ENCODE assay signal across 12 cellular contexts in genomic region chr6:30749554-30750378, GRCh38. TPM values are rescaled to one million over a fixed set of nuclear protein-coding genes. Genes with fewer than 3 reads are reported as not detected.
DNase-seq lines count a peak whose midpoint lies in the region; ATAC-seq and TF ChIP-seq lines count a peak whose summit lies in the region.
"Had no signal": no experiment of that assay in that cellular context is flagged by ENCODE, and none has a peak within 500 bp of the region (broad histone marks: within the 10 kb centered on the region; RNA-seq: fewer than 3 reads in every experiment).

No MANE protein-coding gene starts in this region.

- H3K27ac ChIP-seq in colonic mucosa (peak overlapping the region; percentile 78), mucosa of rectum (ENCODE audit: low read depth in 2 of 2, low read length in 2 of 2) (peak overlapping the region; percentile 76 to 91), dorsolateral prefrontal cortex (no peak overlapping the region)

- no peaks in the 10 kb centered on the region for H3K36me3 ChIP-seq in colonic mucosa
- no peaks in the 10 kb centered on the region for H3K36me3 ChIP-seq in mucosa of rectum (ENCODE audit: control insufficient read depth in 2 of 2, insufficient read depth in 2 of 2, low read length in 2 of 2)

- no peaks in the 10 kb centered on the region for H3K9me3 ChIP-seq in colonic mucosa
- no peaks in the 10 kb centered on the region for H3K9me3 ChIP-seq in mucosa of rectum (ENCODE audit: control insufficient read depth in 2 of 2, low read length in 2 of 2)

- H3K4me1 Mint-ChIP-seq in activated naive CD8-positive, alpha-beta T cell (ENCODE audit: low read depth) = peaks cover 41% of the 10 kb centered on the region
- peaks cover 72% of the 10 kb centered on the region for H3K4me1 Mint-ChIP-seq in activated naive CD8-positive, alpha-beta T cell treated with anti-CD3 and anti-CD28 coated beads, Interleukin-2, amount 50 U/mL, for 24 hours

- no peaks in the 10 kb centered on the region for H3K27me3 Mint-ChIP-seq in activated naive CD8-positive, alpha-beta T cell
- no peaks in the 10 kb centered on the region for H3K27me3 Mint-ChIP-seq in activated naive CD8-positive, alpha-beta T cell treated with anti-CD3 and anti-CD28 coated beads, Interleukin-2, amount 50 U/mL, for 24 hours

- DNase-seq in activated naive CD8-positive, alpha-beta T cell treated with anti-CD3 and anti-CD28 coated beads, Interleukin-2, amount 50 U/mL, for 24 hours = no peak
- DNase-seq in colonic mucosa (peak; percentile 85), ureter (ENCODE audit: low spot score) (peak; percentile 75), occipital lobe (lab: John Stamatoyannopoulos, UW) (no peak), erythroblast (lab: John Stamatoyannopoulos, UW) (no peak), dorsolateral prefrontal cortex (no peak)
- DNase-seq: central memory CD4-positive, alpha-beta T cell; NCI-H1092; stimulated activated naive B cell treated with anti-CD40 and anti-IgM and Interleukin-4, amounts not matched to agents 10 μg/mL and 1 μg/mL and 100 μg/mL, for 72 hours had no signal

- intact Hi-C loops in colonic mucosa (cut with DNase I) = no loop called here
- intact Hi-C loops in dorsolateral prefrontal cortex (cut with DNase I) = no loop called here

- no peaks in the 10 kb centered on the region for H3K9me3 Mint-ChIP-seq in activated naive CD8-positive, alpha-beta T cell (ENCODE audit: low read depth)
- H3K9me3 Mint-ChIP-seq in activated naive CD8-positive, alpha-beta T cell treated with anti-CD3 and anti-CD28 coated beads, Interleukin-2, amount 50 U/mL, for 24 hours = no peaks in the 10 kb centered on the region
- H3K9me3 Mint-ChIP-seq: stimulated activated naive B cell treated with anti-CD40 and anti-IgM and Interleukin-4, amounts not matched to agents 10 μg/mL and 1 μg/mL and 100 μg/mL, for 72 hours; T-helper 2 cell treated with Interferon-gamma antibody and Interleukin-4, amounts not matched to agents 5 μg/mL and 100 μg/mL, for 36 hours had no signal

- TF ChIP-seq CTCF in colonic mucosa (IDR thresholded peaks at IDR 0.05) = no peak
- no peak for TF ChIP-seq CTCF in dorsolateral prefrontal cortex (IDR thresholded peaks at IDR 0.05 in 54 of 56, conservative IDR thresholded peaks at IDR 0.05 in 2 of 56; ENCODE audit: low read depth in 1 of 56, partially characterized antibody in 56 of 56)

- TF ChIP-seq POLR2A in erythroblast (IDR thresholded peaks at IDR 0.05; ENCODE audit: low read length) = no peak

- H3K27ac Mint-ChIP-seq in activated naive CD8-positive, alpha-beta T cell = peak overlapping the region; percentile 36
- H3K27ac Mint-ChIP-seq in activated naive CD8-positive, alpha-beta T cell treated with anti-CD3 and anti-CD28 coated beads, Interleukin-2, amount 50 U/mL, for 24 hours = no peak overlapping the region
- H3K27ac Mint-ChIP-seq: stimulated activated naive B cell treated with anti-CD40 and anti-IgM and Interleukin-4, amounts not matched to agents 10 μg/mL and 1 μg/mL and 100 μg/mL, for 72 hours; T-helper 2 cell treated with Interferon-gamma antibody and Interleukin-4, amounts not matched to agents 5 μg/mL and 100 μg/mL, for 36 hours had no signal

- H3K4me3 Mint-ChIP-seq in activated naive CD8-positive, alpha-beta T cell = no peak overlapping the region
- H3K4me3 Mint-ChIP-seq in activated naive CD8-positive, alpha-beta T cell treated with anti-CD3 and anti-CD28 coated beads, Interleukin-2, amount 50 U/mL, for 24 hours = no peak overlapping the region
- H3K4me3 Mint-ChIP-seq: stimulated activated naive B cell treated with anti-CD40 and anti-IgM and Interleukin-4, amounts not matched to agents 10 μg/mL and 1 μg/mL and 100 μg/mL, for 72 hours; T-helper 2 cell treated with Interferon-gamma antibody and Interleukin-4, amounts not matched to agents 5 μg/mL and 100 μg/mL, for 36 hours had no signal

- no peak overlapping the region for H3K4me3 ChIP-seq in colonic mucosa
- peak overlapping the region in 1 of 2 donors; percentile 26 for H3K4me3 ChIP-seq in mucosa of rectum (ENCODE audit: low read length in 2 of 2)
- H3K4me3 ChIP-seq in dorsolateral prefrontal cortex = no peak overlapping the region

- H3K4me1 ChIP-seq in colonic mucosa = peaks cover 12% of the 10 kb centered on the region
- peaks cover 34 to 50% of the 10 kb centered on the region in 2 donors for H3K4me1 ChIP-seq in mucosa of rectum (ENCODE audit: control insufficient read depth in 2 of 2, insufficient read depth in 2 of 2, low read length in 2 of 2)

- H3K36me3 Mint-ChIP-seq in activated naive CD8-positive, alpha-beta T cell = no peaks in the 10 kb centered on the region
- no peaks in the 10 kb centered on the region for H3K36me3 Mint-ChIP-seq in activated naive CD8-positive, alpha-beta T cell treated with anti-CD3 and anti-CD28 coated beads, Interleukin-2, amount 50 U/mL, for 24 hours (ENCODE audit: low read depth)
- H3K36me3 Mint-ChIP-seq: stimulated activated naive B cell treated with anti-CD40 and anti-IgM and Interleukin-4, amounts not matched to agents 10 μg/mL and 1 μg/mL and 100 μg/mL, for 72 hours had no signal

- H3K9ac ChIP-seq in colonic mucosa (ENCODE audit: low read depth in 2 of 2, low read length in 2 of 2) (peak overlapping the region; percentile 16 to 70), mucosa of rectum (ENCODE audit: low read depth in 1 of 2, low read length in 2 of 2) (peak overlapping the region; percentile 30 to 35)

- H3K27me3 ChIP-seq in colonic mucosa (no peaks in the 10 kb centered on the region), mucosa of rectum (ENCODE audit: control insufficient read depth in 2 of 2, insufficient read depth in 2 of 2, low read length in 2 of 2) (no peaks in the 10 kb centered on the region), dorsolateral prefrontal cortex (no peaks in the 10 kb centered on the region)

- ATAC-seq in activated naive CD8-positive, alpha-beta T cell treated with anti-CD3 and anti-CD28 coated beads, Interleukin-2, amount 50 U/mL, for 24 hours = no peak
- ATAC-seq: stimulated activated naive B cell treated with anti-CD40 and anti-IgM and Interleukin-4, amounts not matched to agents 10 μg/mL and 1 μg/mL and 100 μg/mL, for 72 hours had no signal

RNA-seq across cellular contexts. Expression of gene IER3, which starts 5.4 kb away (rescaled TPM):
- 10 to 100 TPM; 47.2 to 92.8 TPM for total RNA-seq in colonic mucosa
- 23.8 TPM for total RNA-seq in ureter
- total RNA-seq in occipital lobe = 3.0 TPM
- total RNA-seq in dorsolateral prefrontal cortex = 10 to 100 TPM in 27 of 120 experiments, 1 to 10 TPM in 93; 2.1 to 35.8 (median 6.7) TPM

RNA-seq across cellular contexts. Expression of gene FLOT1, which starts 7.3 kb away (rescaled TPM):
- 100 to 1,000 TPM; 130 to 158 TPM for total RNA-seq in colonic mucosa
- 133 TPM for total RNA-seq in ureter
- total RNA-seq in occipital lobe = 43.4 TPM
- total RNA-seq in dorsolateral prefrontal cortex = 100 to 1,000 TPM; 130 to 270 (median 200) TPM

RNA-seq across cellular contexts. Expression of gene TUBB, which starts 29.6 kb away (rescaled TPM):
- 100 to 1,000 TPM; 213 to 605 TPM for total RNA-seq in colonic mucosa
- 357 TPM for total RNA-seq in ureter
- total RNA-seq in occipital lobe = 1,190 TPM
- 100 to 1,000 TPM; 113 to 326 (median 218) TPM for total RNA-seq in dorsolateral prefrontal cortex

RNA-seq across cellular contexts. Expression of gene MDC1, which starts 32.7 kb away (rescaled TPM):
- total RNA-seq in colonic mucosa (10 to 100 TPM; 14.0 to 59.0 TPM), ureter (41.1 TPM), occipital lobe (12.5 TPM), dorsolateral prefrontal cortex (10 to 100 TPM; 25.7 to 64.4 (median 40.3) TPM)

RNA-seq across cellular contexts. Expression of gene NRM, which starts 59.0 kb away (rescaled TPM):
- total RNA-seq in colonic mucosa = 10 to 100 TPM in 1 of 2 donors, 1 to 10 TPM in 1; 7.4 to 19.2 TPM
- 12.3 TPM for total RNA-seq in ureter
- total RNA-seq in occipital lobe = 1.2 TPM
- 1 to 10 TPM in 119 of 120 experiments, under 1 TPM in 1; 0.83 to 8.0 (median 2.5) TPM for total RNA-seq in dorsolateral prefrontal cortex

Comparison
In these comparisons a context has a peak if more than half of its experiments do, and no peak if none do; other contexts are left out.
1. DNase-seq: peak in colonic mucosa (single experiment) and ureter (single experiment); none in activated naive CD8-positive, alpha-beta T cell treated with anti-CD3 and anti-CD28 coated beads, Interleukin-2, amount 50 U/mL, for 24 hours (single experiment), occipital lobe (single experiment), erythroblast (0 of 2) and dorsolateral prefrontal cortex (0 of 10).
2. H3K27ac ChIP-seq: peak in colonic mucosa (single experiment) and mucosa of rectum (2 of 2); none in dorsolateral prefrontal cortex (0 of 59).